ENCODE assay signal across 25 cellular contexts in the genomic region with DNA sequence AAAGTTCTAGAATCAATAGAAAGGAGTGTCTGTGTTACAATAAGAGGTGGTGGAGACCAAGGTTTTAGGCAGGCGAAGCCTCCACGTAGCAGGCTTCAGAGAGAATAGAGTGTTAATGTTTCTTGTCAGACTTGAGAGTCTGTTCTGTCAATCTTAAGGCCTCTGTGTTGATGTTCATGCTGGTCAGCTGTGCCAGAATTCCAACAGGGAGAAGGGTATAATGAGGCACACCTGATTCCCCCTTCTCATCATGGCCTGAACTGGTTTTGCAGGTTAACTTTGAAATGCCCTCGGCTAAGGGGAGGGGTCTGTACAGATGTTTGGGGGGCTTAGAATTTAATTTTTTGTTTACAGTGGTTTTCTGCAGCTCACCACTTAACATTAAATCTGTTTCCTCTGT.
"Had no signal": no experiment of that assay in that cellular context is flagged by ENCODE, and none has a peak within 500 bp of the region (broad histone marks: within the 10 kb centered on the region; RNA-seq: fewer than 3 reads in every experiment).

No MANE protein-coding gene starts in this region.

- H3K36me3 ChIP-seq: adrenal gland, breast epithelium, colonic mucosa, left ventricle myocardium inferior, pancreas, right atrium auricular region, spleen, thoracic aorta had no signal

- H3K4me3 Mint-ChIP-seq: activated B cell treated with CpG ODN at 0.5 μM for 24 hours; activated CD4-positive, alpha-beta T cell treated with anti-CD3 and anti-CD28 coated beads for 36 hours; activated T-cell treated with anti-CD3 and anti-CD28 coated beads, Interleukin-2, amount 50 U/mL, for 72 hours; central memory CD8-positive, alpha-beta T cell; natural killer cell; type B pancreatic cell had no signal

- H3K27ac Mint-ChIP-seq: activated B cell treated with CpG ODN at 0.5 μM for 24 hours; activated CD4-positive, alpha-beta T cell treated with anti-CD3 and anti-CD28 coated beads for 36 hours; activated naive CD4-positive, alpha-beta T cell treated with anti-CD3 and anti-CD28 coated beads, Interleukin-2, amount 50 U/mL, for 72 hours; activated T-cell treated with anti-CD3 and anti-CD28 coated beads, Interleukin-2, amount 50 U/mL, for 72 hours; natural killer cell; type B pancreatic cell had no signal

- FAIRE-seq: astrocyte, pancreas had no signal

- H3K4me3 ChIP-seq: adrenal gland, breast epithelium, colonic mucosa, left ventricle myocardium inferior, pancreas, psoas muscle, right atrium auricular region, spleen, thoracic aorta had no signal

- H3K9me3 ChIP-seq: adrenal gland, breast epithelium, colonic mucosa, left ventricle myocardium inferior, pancreas, psoas muscle, right atrium auricular region, spleen, thoracic aorta had no signal

- H3K9me3 Mint-ChIP-seq: activated B cell treated with CpG ODN at 0.5 μM for 24 hours; activated naive CD4-positive, alpha-beta T cell treated with anti-CD3 and anti-CD28 coated beads, Interleukin-2, amount 50 U/mL, for 72 hours; activated T-cell treated with anti-CD3 and anti-CD28 coated beads, Interleukin-2, amount 50 U/mL, for 72 hours; central memory CD8-positive, alpha-beta T cell; natural killer cell; type B pancreatic cell had no signal

- DNase-seq: activated B cell treated with CpG ODN at 0.5 μM for 24 hours; activated CD4-positive, alpha-beta T cell treated with anti-CD3 and anti-CD28 coated beads for 36 hours; activated CD4-positive, alpha-beta T cell treated with anti-CD3 and anti-CD28 coated beads, Interleukin-2, amount 50 U/mL, for 48 hours; activated gamma-delta T cell; activated T-cell treated with anti-CD3 and anti-CD28 coated beads, Interleukin-2, amount 50 U/mL, for 72 hours; colonic mucosa; foreskin fibroblast; kidney glomerular epithelial cell; left ventricle myocardium inferior; midbrain; natural killer cell; pancreas; psoas muscle; stimulated activated CD4-positive, alpha-beta T cell treated with anti-CD3 and anti-CD28 coated beads, Interleukin-4, amount 100 ng/mL, for 1 hour; stimulated activated naive CD4-positive, alpha-beta T cell; T-helper 9 cell had no signal

- H3K36me3 Mint-ChIP-seq: activated naive CD4-positive, alpha-beta T cell treated with anti-CD3 and anti-CD28 coated beads, Interleukin-2, amount 50 U/mL, for 72 hours; natural killer cell; type B pancreatic cell had no signal

- H3K4me1 ChIP-seq: breast epithelium, colonic mucosa, left ventricle myocardium inferior, pancreas, psoas muscle had no signal

- H3K27ac ChIP-seq: adrenal gland, breast epithelium, colonic mucosa, left ventricle myocardium inferior, pancreas, psoas muscle, right atrium auricular region, spleen, thoracic aorta had no signal

- ATAC-seq: activated CD4-positive, alpha-beta T cell treated with anti-CD3 and anti-CD28 coated beads for 36 hours; activated naive CD4-positive, alpha-beta T cell treated with anti-CD3 and anti-CD28 coated beads, Interleukin-2, amount 50 U/mL, for 72 hours; activated T-cell treated with anti-CD3 and anti-CD28 coated beads, Interleukin-2, amount 50 U/mL, for 72 hours; natural killer cell; pancreas; psoas muscle had no signal

- H3K27me3 Mint-ChIP-seq: central memory CD8-positive, alpha-beta T cell had no signal

- H3K27me3 ChIP-seq: adrenal gland, breast epithelium, colonic mucosa, pancreas, right atrium auricular region, spleen had no signal
